Comparison of ENCODE assay signal across 29 cellular contexts in the genomic region with DNA sequence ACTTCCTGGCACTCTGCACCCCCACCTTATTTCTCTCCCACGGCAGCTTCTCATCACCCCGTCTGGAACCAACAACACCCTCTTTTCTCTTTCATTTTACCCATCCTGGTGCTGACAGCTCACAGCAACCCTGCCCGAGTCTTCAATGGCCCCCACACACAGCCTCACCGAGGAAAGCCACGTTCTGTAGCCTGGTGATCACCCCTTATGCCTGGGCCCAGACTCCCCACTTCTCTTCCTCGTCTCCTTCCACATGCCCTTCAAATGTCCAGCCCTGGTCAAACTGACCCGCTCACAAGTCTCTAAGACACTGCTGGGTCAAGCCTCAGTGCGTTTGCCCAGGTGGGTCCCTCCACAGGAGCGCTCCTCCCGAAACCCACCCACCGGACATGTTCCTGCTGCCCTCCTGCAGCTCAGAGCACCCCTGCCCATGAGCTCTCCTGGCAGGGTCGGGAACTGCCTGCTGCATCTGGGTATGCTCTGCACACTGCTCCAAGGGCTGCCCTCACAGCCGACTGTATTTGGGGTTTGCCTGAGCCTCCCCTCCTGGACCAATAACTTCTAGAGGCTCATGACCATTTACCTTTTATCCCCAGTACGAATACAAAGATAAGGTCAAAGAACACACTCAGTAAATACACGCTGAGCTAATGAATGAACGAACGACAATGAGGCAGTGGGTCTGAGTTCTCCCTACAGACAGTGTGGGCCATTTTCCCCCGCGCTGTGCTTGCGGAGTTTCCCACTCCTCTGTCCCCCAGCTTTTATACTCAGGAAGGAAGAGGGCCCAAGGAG.
DNase-seq lines count a peak whose midpoint lies in the region; ATAC-seq, FAIRE-seq and TF ChIP-seq lines count a peak whose summit lies in the region.
"Had no signal": no experiment of that assay in that cellular context is flagged by ENCODE, and none has a peak within 500 bp of the region (broad histone marks: within the 10 kb centered on the region; RNA-seq: fewer than 3 reads in every experiment).

No MANE protein-coding gene starts in this region.

- CTCF ChIA-PET in SK-N-SH (lab: Yijun Ruan, JAX) (interaction anchor here (1.0 to 2.7 kb wide), 5 partner anchors 11 to 107 kb away, joined by 3 to 10 read pairs (median 3); no protein-coding TSS in a partner anchor), MCF 10A (lab: Yijun Ruan, JAX) (interaction anchor here (0.6 to 0.8 kb wide), 2 partner anchors 17 to 66 kb away, joined by 4 to 5 read pairs; no protein-coding TSS in a partner anchor)

- no peaks in the 10 kb centered on the region for H4K20me1 ChIP-seq in SK-N-SH (ENCODE audit: insufficient read depth)

- H3K27me3 Mint-ChIP-seq in MCF 10A (ENCODE audit: insufficient read depth, unreplicated experiment): peaks cover 55% of the 10 kb centered on the region

- no peaks in the 10 kb centered on the region for H3K9me3 ChIP-seq in SK-N-SH
- no peaks in the 10 kb centered on the region for H3K9me3 ChIP-seq in kidney (ENCODE audit: control insufficient read depth in 1 of 2, low read length in 2 of 2)
- no peaks in the 10 kb centered on the region for H3K9me3 ChIP-seq in uterus
- H3K9me3 ChIP-seq: BLaER1 treated with 17β-estradiol and CSF1 and Interleukin-3, amounts not matched to agents 10 nM and 100 nM; body of pancreas; prostate gland; transverse colon had no signal

- H3K4me3 ChIP-seq in SK-N-SH (ENCODE audit: low read depth in 2 of 2, low read length in 1 of 2) (no peak overlapping the region), HL-60 (replicated peaks; ENCODE audit: insufficient read depth, low read length) (no peak overlapping the region), kidney (ENCODE audit: low read length in 2 of 2) (no peak overlapping the region), uterus (no peak overlapping the region)
- H3K4me3 ChIP-seq: BLaER1 treated with 17β-estradiol and CSF1 and Interleukin-3, amounts not matched to agents 10 nM and 100 nM; body of pancreas; prostate gland; transverse colon had no signal

- H3K9me3 Mint-ChIP-seq in MCF 10A (ENCODE audit: unreplicated experiment): no peaks in the 10 kb centered on the region
- H3K9me3 Mint-ChIP-seq: T-helper 1 cell treated with Interleukin-12 subunit alpha and Interleukin-12 subunit beta and Interleukin-4 antibody, amounts not matched to agents 30 μg/mL and 1 μg/mL, for 36 hours had no signal

- intact Hi-C loops in kidney (cut with DNase I) (no loop called here), posterior vena cava (cut with DNase I) (no loop called here), MCF 10A (cut with micrococcal nuclease) (no loop called here), uterus (cut with DNase I; ENCODE audit: low total_unique reads) (no loop called here)

- peak; percentile 30 for DNase-seq in SK-N-SH
- DNase-seq in HL-60 (ENCODE audit: low read depth in 1 of 2, low spot score in 1 of 2): no peak
- peak; percentile 44 for DNase-seq in kidney
- peak; percentile 58 for DNase-seq in posterior vena cava (ENCODE audit: low spot score)
- no peak for DNase-seq in MCF 10A (ENCODE audit: unreplicated experiment)
- no peak for DNase-seq in uterus
- DNase-seq in NCI-H1436 treated with DMSO at 0.1 percent for 48 hours (lab: John Stamatoyannopoulos, UW): no peak
- DNase-seq: activated CD4-positive, alpha-beta T cell treated with anti-CD3 and anti-CD28 coated beads, Interleukin-2, amount 50 U/mL, for 4 hours; activated CD8-positive, alpha-beta memory T cell treated with anti-CD3 and anti-CD28 coated beads, Interleukin-2, amount 10 ng/mL, durations not matched to agents 7 days and 5 days; activated naive CD4-positive, alpha-beta T cell treated with anti-CD3 and anti-CD28 coated beads, Interleukin-2, amount 50 U/mL, for 16 hours; activated T-cell treated with anti-CD3 and anti-CD28 coated beads, Interleukin-2, amount 50 U/mL, for 48 hours; body of pancreas; cerebellar nuclear complex; GF-D8; mammary epithelial cell; NCI-H1092; NCI-H187 treated with DMSO at 0.1 percent for 48 hours; NCI-H2171 treated with DMSO at 0.1 percent for 48 hours; NCI-H510A treated with DMSO at 0.1 percent for 48 hours; stimulated activated CD4-positive, alpha-beta T cell treated with anti-CD3 and anti-CD28 coated beads, Interleukin-4, amount 100 ng/mL, for 4 hours; transverse colon had no signal

- H3K27me3 ChIP-seq in SK-N-SH (ENCODE audit: insufficient read depth) (no peaks in the 10 kb centered on the region), HL-60 (ENCODE audit: insufficient read depth, poor library complexity, severe bottlenecking) (no peaks in the 10 kb centered on the region), uterus (no peaks in the 10 kb centered on the region)

- H2AFZ ChIP-seq in SK-N-SH (ENCODE audit: low read depth): no peak overlapping the region

- H3K36me3 ChIP-seq in SK-N-SH (replicated peaks in 1 of 2; ENCODE audit: control insufficient read depth in 1 of 2, insufficient read depth in 2 of 2, low read length in 1 of 2) (no peaks in the 10 kb centered on the region), kidney (ENCODE audit: control insufficient read depth in 1 of 2, insufficient read depth in 2 of 2, low read length in 2 of 2) (no peaks in the 10 kb centered on the region), uterus (no peaks in the 10 kb centered on the region)
- H3K36me3 ChIP-seq: BLaER1 treated with 17β-estradiol and CSF1 and Interleukin-3, amounts not matched to agents 10 nM and 100 nM; prostate gland; transverse colon had no signal

- no peak for TF ChIP-seq POLR2A in uterus (IDR thresholded peaks at IDR 0.05)

- POLR2A ChIA-PET in SK-N-SH (lab: Yijun Ruan, JAX) (no interaction called here), MCF 10A (lab: Yijun Ruan, JAX) (no interaction called here)

- no peak for TF ChIP-seq RAD21 in SK-N-SH (IDR thresholded peaks at IDR 0.05; ENCODE audit: low read length)

- H3K4me1 Mint-ChIP-seq in MCF 10A (ENCODE audit: insufficient read depth, unreplicated experiment): peaks cover 6% of the 10 kb centered on the region
- H3K4me1 Mint-ChIP-seq: activated CD8-positive, alpha-beta memory T cell treated with anti-CD3 and anti-CD28 coated beads, Interleukin-2, amount 10 ng/mL, durations not matched to agents 7 days and 5 days had no signal

- no peaks in the 10 kb centered on the region for H3K79me2 ChIP-seq in SK-N-SH (ENCODE audit: insufficient read depth)

- no peaks in the 10 kb centered on the region for H3F3A ChIP-seq in SK-N-SH (replicated peaks; ENCODE audit: insufficient read depth)

- no peak overlapping the region for H3K27ac Mint-ChIP-seq in MCF 10A (ENCODE audit: low read depth, unreplicated experiment)
- H3K27ac Mint-ChIP-seq: activated CD8-positive, alpha-beta memory T cell treated with anti-CD3 and anti-CD28 coated beads, Interleukin-2, amount 10 ng/mL, durations not matched to agents 7 days and 5 days; T-helper 1 cell treated with Interleukin-12 subunit alpha and Interleukin-12 subunit beta and Interleukin-4 antibody, amounts not matched to agents 30 μg/mL and 1 μg/mL, for 36 hours had no signal

- H3K36me3 Mint-ChIP-seq in MCF 10A (ENCODE audit: insufficient read depth, unreplicated experiment): no peaks in the 10 kb centered on the region
- H3K36me3 Mint-ChIP-seq: activated CD8-positive, alpha-beta memory T cell treated with anti-CD3 and anti-CD28 coated beads, Interleukin-2, amount 10 ng/mL, durations not matched to agents 7 days and 5 days had no signal

- no peak overlapping the region for H3K4me2 ChIP-seq in SK-N-SH

- TF ChIP-seq CTCF in SK-N-SH (IDR thresholded peaks at IDR 0.05) (no peak), HL-60 (IDR thresholded peaks at IDR 0.05; ENCODE audit: insufficient read depth, low read length) (no peak), kidney (IDR thresholded peaks at IDR 0.05; ENCODE audit: borderline replicate concordance, extremely low read depth, insufficient read depth) (no peak), MCF 10A (IDR thresholded peaks at IDR 0.05; ENCODE audit: unreplicated experiment) (no peak), uterus (IDR thresholded peaks at IDR 0.05) (no peak)

- H3K4me1 ChIP-seq in SK-N-SH (ENCODE audit: control insufficient read depth in 1 of 2, insufficient read depth in 2 of 2, low read depth in 1 of 2, low read length in 1 of 2) (peaks cover 0 to 85% of the 10 kb centered on the region in 2 experiments; a peak in 1 of 4 replicates), kidney (ENCODE audit: control insufficient read depth in 1 of 2, insufficient read depth in 1 of 2, low read depth in 1 of 2, low read length in 2 of 2) (no peaks in the 10 kb centered on the region), uterus (no peaks in the 10 kb centered on the region)
- H3K4me1 ChIP-seq: body of pancreas, prostate gland, transverse colon had no signal

- TF ChIP-seq EP300 in SK-N-SH (IDR thresholded peaks at IDR 0.05; ENCODE audit: borderline replicate concordance in 1 of 2, low read depth in 1 of 2, low read length in 1 of 2): no peak

- H3K9ac ChIP-seq in SK-N-SH: no peak overlapping the region
- no peak overlapping the region for H3K9ac ChIP-seq in kidney (ENCODE audit: low read length in 2 of 2)
- H3K9ac ChIP-seq: BLaER1 treated with 17β-estradiol and CSF1 and Interleukin-3, amounts not matched to agents 10 nM and 100 nM had no signal

- ATAC-seq in SK-N-SH treated with all-trans-retinoic acid at 6 μM for 48 hours: no peak
- ATAC-seq: activated CD4-positive, CD25-positive, alpha-beta regulatory T cell treated with anti-CD3 and anti-CD28 coated beads, Interleukin-2, amount 50 U/mL, for 24 hours; activated CD8-positive, alpha-beta memory T cell treated with anti-CD3 and anti-CD28 coated beads, Interleukin-2, amount 10 ng/mL, durations not matched to agents 7 days and 5 days; body of pancreas had no signal

- no peaks in the 10 kb centered on the region for H3K9me2 ChIP-seq in SK-N-SH

- no peak overlapping the region for H3K4me3 Mint-ChIP-seq in MCF 10A (ENCODE audit: unreplicated experiment)
- H3K4me3 Mint-ChIP-seq: activated CD8-positive, alpha-beta memory T cell treated with anti-CD3 and anti-CD28 coated beads, Interleukin-2, amount 10 ng/mL, durations not matched to agents 7 days and 5 days; T-helper 1 cell treated with Interleukin-12 subunit alpha and Interleukin-12 subunit beta and Interleukin-4 antibody, amounts not matched to agents 30 μg/mL and 1 μg/mL, for 36 hours had no signal

- FAIRE-seq in kidney (lab: Jason Lieb, UNC): no peak
- FAIRE-seq: endothelial cell of umbilical vein, frontal cortex had no signal

- BruUV-seq in MCF 10A (replicated peaks; lab: Mats Ljungman, UMichigan): no TSS peak

- H3K27ac ChIP-seq in SK-N-SH (ENCODE audit: low read depth in 2 of 2, low read length in 1 of 2) (peak overlapping the region in 1 of 2 experiments; percentile 96; a peak in 1 of 4 replicates), HL-60 (replicated peaks) (peak overlapping the region; percentile 97), kidney (ENCODE audit: low read depth in 2 of 2, low read length in 2 of 2) (no peak overlapping the region), uterus (no peak overlapping the region)
- H3K27ac ChIP-seq: 22Rv1; BLaER1 treated with 17β-estradiol and CSF1 and Interleukin-3, amounts not matched to agents 10 nM and 100 nM; body of pancreas; prostate gland; transverse colon had no signal

- WGBS in SK-N-SH (ENCODE audit: low lambda C conversion rate): 50% methylated on average over 18 of the region's 20 CpGs

TF ChIP-seq in SK-N-SH, 30 proteins besides CTCF, POLR2A, EP300 and RAD21 (continues in another document):
- no peak for TF ChIP-seq TAF1 (IDR thresholded peaks at IDR 0.05; ENCODE audit: borderline replicate concordance, low read depth, low read length)

Comparison
In these comparisons a context has a peak if more than half of its experiments do, and no peak if none do; other contexts are left out.
1. DNase-seq: peak in SK-N-SH (single experiment), kidney (single experiment) and posterior vena cava (single experiment); none in HL-60 (0 of 2), MCF 10A (single experiment), uterus (0 of 2) and NCI-H1436 treated with DMSO at 0.1 percent for 48 hours (single experiment).